19 cellular contexts compared by ENCODE assay signal in the genomic region with DNA sequence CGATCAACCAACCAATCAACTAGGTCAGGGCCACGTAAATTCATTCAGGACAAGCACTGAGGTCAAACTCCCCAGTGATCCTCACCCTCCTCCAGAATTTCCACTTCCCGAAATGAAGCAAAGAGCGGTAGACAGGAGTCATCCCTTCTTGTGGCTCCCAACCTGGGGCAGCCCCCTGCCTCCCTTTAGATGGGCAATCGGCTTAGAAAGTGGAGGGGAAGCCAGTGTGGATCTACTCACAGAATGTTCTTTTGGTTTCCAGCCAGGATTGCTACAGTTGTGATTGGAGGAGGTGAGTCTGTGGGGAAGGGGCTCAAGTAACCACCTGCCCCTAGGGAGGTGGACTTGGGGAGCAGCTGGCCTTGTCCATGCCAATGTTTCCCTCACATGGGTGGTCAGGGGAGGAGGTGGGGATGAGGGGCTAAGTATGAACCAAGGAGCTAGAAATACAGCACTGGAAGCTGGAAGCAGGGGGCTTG. TPM values are rescaled to one million over a fixed set of nuclear protein-coding genes. Genes with fewer than 3 reads are reported as not detected.
DNase-seq lines count a peak whose midpoint lies in the region; ATAC-seq and TF ChIP-seq lines count a peak whose summit lies in the region.
"Had no signal": no experiment of that assay in that cellular context is flagged by ENCODE, and none has a peak within 500 bp of the region (broad histone marks: within the 10 kb centered on the region; RNA-seq: fewer than 3 reads in every experiment).

No MANE protein-coding gene starts in this region.

- peaks cover 0 to 10% (median 4%) of the 10 kb centered on the region in 11 donors for H3K9me3 ChIP-seq in heart right ventricle
- peaks cover 2% of the 10 kb centered on the region for H3K9me3 ChIP-seq in right cardiac atrium (ENCODE audit: control insufficient read depth, low read length)
- peaks cover 0 to 5% (median 1%) of the 10 kb centered on the region in 4 donors for H3K9me3 ChIP-seq in sigmoid colon
- H3K9me3 ChIP-seq in uterus, result no peaks in the 10 kb centered on the region
- H3K9me3 ChIP-seq in neural progenitor cell (ENCODE audit: low read depth), result no peaks in the 10 kb centered on the region

- peaks cover 14 to 48% (median 39%) of the 10 kb centered on the region in 9 donors for H3K4me1 ChIP-seq in heart right ventricle
- H3K4me1 ChIP-seq in right cardiac atrium (ENCODE audit: control insufficient read depth, insufficient read depth, low read length), result peaks cover 15% of the 10 kb centered on the region
- H3K4me1 ChIP-seq in sigmoid colon, result peaks cover 0 to 11% (median 0%) of the 10 kb centered on the region in 4 donors
- no peaks in the 10 kb centered on the region for H3K4me1 ChIP-seq in uterus
- peaks cover 8% of the 10 kb centered on the region for H3K4me1 ChIP-seq in neural progenitor cell

- H3K4me2 ChIP-seq in neural progenitor cell, result no peak overlapping the region
- H3K4me2 ChIP-seq: hepatocyte had no signal

- no peaks in the 10 kb centered on the region for H4K20me1 ChIP-seq in neural progenitor cell (ENCODE audit: low read depth)

- POLR2A ChIA-PET in activated CD8-positive, alpha-beta T cell treated with anti-CD3 and anti-CD28 coated beads for 36 hours (lab: Charles Lee), result interaction anchor here (0.8 kb wide), 1 partner anchor 93 kb away, joined by 3 read pairs; no protein-coding TSS in a partner anchor

- no peaks in the 10 kb centered on the region for H3K9me3 Mint-ChIP-seq in neural progenitor cell
- H3K9me3 Mint-ChIP-seq in activated CD8-positive, alpha-beta T cell treated with anti-CD3 and anti-CD28 coated beads for 36 hours, result peaks cover 3% of the 10 kb centered on the region

- TF ChIP-seq EP300 in sigmoid colon (IDR thresholded peaks at IDR 0.05), result no peak

- no peak overlapping the region for H2AFZ ChIP-seq in neural progenitor cell (replicated peaks)
- H2AFZ ChIP-seq: hepatocyte had no signal

- H3K36me3 Mint-ChIP-seq in neural progenitor cell, result no peaks in the 10 kb centered on the region
- no peaks in the 10 kb centered on the region for H3K36me3 Mint-ChIP-seq in activated CD8-positive, alpha-beta T cell treated with anti-CD3 and anti-CD28 coated beads for 36 hours (ENCODE audit: low read depth)
- H3K36me3 Mint-ChIP-seq: CD8-positive, alpha-beta T cell had no signal

- intact Hi-C loops in heart right ventricle (cut with DNase I) (no loop called here), left ventricle myocardium superior (cut with micrococcal nuclease) (no loop called here), right cardiac atrium (cut with DNase I) (no loop called here), sigmoid colon (cut with DNase I) (no loop called here), uterus (cut with DNase I; ENCODE audit: low total_unique reads) (no loop called here)
- intact Hi-C loops in activated CD8-positive, alpha-beta T cell treated with anti-CD3 and anti-CD28 coated beads for 36 hours (cut with micrococcal nuclease), result no loop called here

- H3K27ac ChIP-seq in heart right ventricle (peak overlapping the region in 9 of 10 donors; percentile 20 to 97 (median 87)), right cardiac atrium (ENCODE audit: low read length) (peak overlapping the region; percentile 77), sigmoid colon (peak overlapping the region; percentile 23 to 77 (median 36)), uterus (peak overlapping the region; percentile 68 to 90), neural progenitor cell (no peak overlapping the region)
- H3K27ac ChIP-seq: brain microvascular endothelial cell, hepatocyte had no signal

- WGBS in heart right ventricle, 2 donors, result 52 to 71% methylated on average over 5 of the region's 5 CpGs
- WGBS in right cardiac atrium, result 64% methylated on average over 5 of the region's 5 CpGs
- WGBS in sigmoid colon, 2 donors, result 80 to 85% methylated on average over 5 of the region's 5 CpGs

- no peak overlapping the region for H3K27ac Mint-ChIP-seq in neural progenitor cell
- no peak overlapping the region for H3K27ac Mint-ChIP-seq in activated CD8-positive, alpha-beta T cell treated with anti-CD3 and anti-CD28 coated beads for 36 hours
- H3K27ac Mint-ChIP-seq: activated naive CD4-positive, alpha-beta T cell treated with anti-CD3 and anti-CD28 coated beads for 36 hours; CD8-positive, alpha-beta T cell; HFFc6; stimulated activated naive B cell treated with anti-CD40 and anti-IgM and Interleukin-4, amounts not matched to agents 10 μg/mL and 1 μg/mL and 100 μg/mL, for 72 hours had no signal

- no peaks in the 10 kb centered on the region for H3K79me2 ChIP-seq in neural progenitor cell (ENCODE audit: low read depth)
- H3K79me2 ChIP-seq: hepatocyte had no signal

- H3K4me3 ChIP-seq in heart right ventricle, result peak overlapping the region in 6 of 10 donors; percentile 3 to 73 (median 66)
- H3K4me3 ChIP-seq in right cardiac atrium (ENCODE audit: low read length), result no peak overlapping the region
- H3K4me3 ChIP-seq in sigmoid colon, result no peak overlapping the region
- no peak overlapping the region for H3K4me3 ChIP-seq in uterus
- no peak overlapping the region for H3K4me3 ChIP-seq in neural progenitor cell
- H3K4me3 ChIP-seq: hepatocyte had no signal

- CTCF ChIA-PET in activated CD8-positive, alpha-beta T cell treated with anti-CD3 and anti-CD28 coated beads for 36 hours (lab: Charles Lee), result interaction anchor here (0.9 to 3.1 kb wide), 3 partner anchors 17 to 27 kb away, joined by 4 to 9 read pairs (median 5); no protein-coding TSS in a partner anchor

- TF ChIP-seq POLR2A in sigmoid colon (IDR thresholded peaks at IDR 0.05), result no peak
- no peak for TF ChIP-seq POLR2A in uterus (IDR thresholded peaks at IDR 0.05)

- H3K27me3 Mint-ChIP-seq in neural progenitor cell (ENCODE audit: insufficient read depth, low read depth), result peaks cover 2% of the 10 kb centered on the region
- no peaks in the 10 kb centered on the region for H3K27me3 Mint-ChIP-seq in activated CD8-positive, alpha-beta T cell treated with anti-CD3 and anti-CD28 coated beads for 36 hours

- no peak overlapping the region for H3K4me3 Mint-ChIP-seq in neural progenitor cell
- no peak overlapping the region for H3K4me3 Mint-ChIP-seq in activated CD8-positive, alpha-beta T cell treated with anti-CD3 and anti-CD28 coated beads for 36 hours
- H3K4me3 Mint-ChIP-seq: activated naive CD4-positive, alpha-beta T cell treated with anti-CD3 and anti-CD28 coated beads for 36 hours; CD8-positive, alpha-beta T cell; HFFc6; stimulated activated naive B cell treated with anti-CD40 and anti-IgM and Interleukin-4, amounts not matched to agents 10 μg/mL and 1 μg/mL and 100 μg/mL, for 72 hours had no signal

- TF ChIP-seq CTCF in heart right ventricle (IDR thresholded peaks at IDR 0.05), result no peak
- no peak for TF ChIP-seq CTCF in sigmoid colon (IDR thresholded peaks at IDR 0.05)
- TF ChIP-seq CTCF in uterus (IDR thresholded peaks at IDR 0.05), result no peak
- no peak for TF ChIP-seq CTCF in neural progenitor cell (IDR thresholded peaks at IDR 0.05)
- no peak for TF ChIP-seq CTCF in activated CD8-positive, alpha-beta T cell treated with anti-CD3 and anti-CD28 coated beads for 36 hours (IDR thresholded peaks at IDR 0.05)

- H3K27me3 ChIP-seq in heart right ventricle (no peaks in the 10 kb centered on the region), right cardiac atrium (ENCODE audit: control insufficient read depth, insufficient read depth) (no peaks in the 10 kb centered on the region), sigmoid colon (no peaks in the 10 kb centered on the region), uterus (no peaks in the 10 kb centered on the region), neural progenitor cell (no peaks in the 10 kb centered on the region)
- H3K27me3 ChIP-seq: dorsolateral prefrontal cortex, hepatocyte had no signal

- no peaks in the 10 kb centered on the region for H3F3A ChIP-seq in neural progenitor cell (ENCODE audit: low read depth)

- H3K36me3 ChIP-seq in heart right ventricle, result peaks cover 0 to 14% (median 0%) of the 10 kb centered on the region in 9 donors
- H3K36me3 ChIP-seq in sigmoid colon, result no peaks in the 10 kb centered on the region
- no peaks in the 10 kb centered on the region for H3K36me3 ChIP-seq in uterus
- no peaks in the 10 kb centered on the region for H3K36me3 ChIP-seq in neural progenitor cell
- H3K36me3 ChIP-seq: brain microvascular endothelial cell had no signal

- no peak overlapping the region for H3K9ac ChIP-seq in neural progenitor cell

- ATAC-seq in heart right ventricle (no peak), left ventricle myocardium superior (no peak), right cardiac atrium (no peak)
- no peak for ATAC-seq in activated CD8-positive, alpha-beta T cell treated with anti-CD3 and anti-CD28 coated beads for 36 hours
- ATAC-seq: CD8-positive, alpha-beta T cell; stimulated activated naive B cell treated with anti-CD40 and anti-IgM and Interleukin-4, amounts not matched to agents 10 μg/mL and 1 μg/mL and 100 μg/mL, for 72 hours had no signal

- peaks cover 18% of the 10 kb centered on the region for H3K4me1 Mint-ChIP-seq in neural progenitor cell
- H3K4me1 Mint-ChIP-seq in activated CD8-positive, alpha-beta T cell treated with anti-CD3 and anti-CD28 coated beads for 36 hours (ENCODE audit: low read depth), result no peaks in the 10 kb centered on the region
- H3K4me1 Mint-ChIP-seq: stimulated activated naive B cell treated with anti-CD40 and anti-IgM and Interleukin-4, amounts not matched to agents 10 μg/mL and 1 μg/mL and 100 μg/mL, for 72 hours had no signal

- DNase-seq in heart right ventricle, result no peak
- no peak for DNase-seq in left ventricle myocardium superior
- DNase-seq in right cardiac atrium, result no peak
- peak; percentile 51 for DNase-seq in sigmoid colon
- DNase-seq in uterus, result no peak
- no peak for DNase-seq in neural progenitor cell (ENCODE audit: low spot score)
- DNase-seq in cortex of kidney (lab: John Stamatoyannopoulos, UW), result no peak
- no peak for DNase-seq in activated CD8-positive, alpha-beta T cell treated with anti-CD3 and anti-CD28 coated beads for 36 hours
- DNase-seq: activated CD4-positive, alpha-beta T cell treated with anti-CD3 and anti-CD28 coated beads for 48 hours; activated naive CD4-positive, alpha-beta T cell treated with anti-CD3 and anti-CD28 coated beads for 36 hours; brain microvascular endothelial cell; CD8-positive, alpha-beta T cell; HFFc6; NCI-H1092 treated with DMSO at 0.1 percent for 48 hours; NCI-H2107; NCI-H748 treated with DMSO at 0.1 percent for 48 hours; stimulated activated naive B cell treated with anti-CD40 and anti-IgM and Interleukin-4, amounts not matched to agents 10 μg/mL and 1 μg/mL and 100 μg/mL, for 72 hours had no signal

RNA-seq across cellular contexts. Expression of gene IFI27, which starts 4.1 kb away (rescaled TPM):
- total RNA-seq in heart right ventricle, result 100 to 1,000 TPM in 8 of 10 donors, 10 to 100 TPM in 2; 76.5 to 473 (median 148) TPM
- polyA plus RNA-seq in heart right ventricle, result 100 to 1,000 TPM; 719 to 721 TPM
- 151 TPM for total RNA-seq in left ventricle myocardium superior
- total RNA-seq in right cardiac atrium, result 100 to 1,000 TPM in 2 of 4 donors, 10 to 100 TPM in 2; 70.0 to 289 (median 127) TPM
- polyA plus RNA-seq in right cardiac atrium, result 298 TPM
- total RNA-seq in sigmoid colon, result 100 to 1,000 TPM in 2 of 4 donors, 10 to 100 TPM in 2; 25.2 to 183 (median 98.3) TPM
- 1,000 to 10,000 TPM; 1,595 to 3,562 (median 2,792) TPM for polyA plus RNA-seq in sigmoid colon
- 100 to 1,000 TPM in 2 of 4 donors, 10 to 100 TPM in 1, 1 to 10 TPM in 1; 5.6 to 390 (median 196) TPM for total RNA-seq in uterus
- 0.69 and 2.5 TPM in 2 replicates for total RNA-seq in neural progenitor cell (ENCODE audit: low replicate concordance)
- total RNA-seq in activated CD8-positive, alpha-beta T cell treated with anti-CD3 and anti-CD28 coated beads for 36 hours, result 1 to 10 TPM in 1 of 2 experiments, under 1 TPM in 1; 0.86 to 4.1 TPM

RNA-seq across cellular contexts. Expression of gene IFI27L2, which starts 14.8 kb away (rescaled TPM):
- total RNA-seq in heart right ventricle, result 10 to 100 TPM; 41.5 to 92.9 (median 63.2) TPM
- 100 to 1,000 TPM in 1 of 2 donors, 10 to 100 TPM in 1; 83.3 to 122 TPM for polyA plus RNA-seq in heart right ventricle
- 41.1 TPM for total RNA-seq in left ventricle myocardium superior
- 10 to 100 TPM; 63.3 to 88.4 (median 65.5) TPM for total RNA-seq in right cardiac atrium
- 104 TPM for polyA plus RNA-seq in right cardiac atrium
- 100 to 1,000 TPM in 2 of 4 donors, 10 to 100 TPM in 2; 47.9 to 145 (median 91.7) TPM for total RNA-seq in sigmoid colon
- polyA plus RNA-seq in sigmoid colon, result 100 to 1,000 TPM in 1 of 3 donors, 10 to 100 TPM in 2; 63.1 to 126 (median 84.7) TPM
- total RNA-seq in uterus, result 100 to 1,000 TPM in 1 of 4 donors, 10 to 100 TPM in 3; 14.3 to 111 (median 45.0) TPM
- 24.7 and 73.7 TPM in 2 replicates for total RNA-seq in neural progenitor cell (ENCODE audit: low replicate concordance)
- total RNA-seq in activated CD8-positive, alpha-beta T cell treated with anti-CD3 and anti-CD28 coated beads for 36 hours, result 10 to 100 TPM; 43.0 to 44.5 TPM

RNA-seq across cellular contexts. Expression of gene IFI27L1, which starts 33.5 kb away (rescaled TPM):
- total RNA-seq in heart right ventricle, result 10 to 100 TPM in 9 of 10 donors, 1 to 10 TPM in 1; 7.7 to 23.9 (median 16.2) TPM
- 10 to 100 TPM; 28.8 to 47.4 TPM for polyA plus RNA-seq in heart right ventricle
- 9.7 TPM for total RNA-seq in left ventricle myocardium superior
- total RNA-seq in right cardiac atrium, result 10 to 100 TPM; 12.7 to 23.1 (median 15.1) TPM
- 37.9 TPM for polyA plus RNA-seq in right cardiac atrium
- total RNA-seq in sigmoid colon, result 1 to 10 TPM; 6.7 to 8.6 (median 7.7) TPM
- polyA plus RNA-seq in sigmoid colon, result 10 to 100 TPM; 25.1 to 49.5 (median 30.6) TPM
- 10 to 100 TPM in 2 of 4 donors, 1 to 10 TPM in 2; 7.1 to 32.8 (median 14.3) TPM for total RNA-seq in uterus
- 10.8 and 19.9 TPM in 2 replicates for total RNA-seq in neural progenitor cell (ENCODE audit: low replicate concordance)
- 10 to 100 TPM; 21.9 to 23.3 TPM for total RNA-seq in activated CD8-positive, alpha-beta T cell treated with anti-CD3 and anti-CD28 coated beads for 36 hours

RNA-seq across cellular contexts. Expression of gene DDX24, which starts 33.6 kb away (rescaled TPM):
- total RNA-seq in heart right ventricle (100 to 1,000 TPM; 190 to 269 (median 240) TPM), left ventricle myocardium superior (198 TPM), right cardiac atrium (100 to 1,000 TPM; 227 to 268 (median 261) TPM), sigmoid colon (100 to 1,000 TPM; 109 to 147 (median 133) TPM), uterus (100 to 1,000 TPM in 3 of 4 donors, 10 to 100 TPM in 1; 55.6 to 223 (median 116) TPM), neural progenitor cell (ENCODE audit: low replicate concordance) (113 and 153 TPM in 2 replicates)
- polyA plus RNA-seq in heart right ventricle (100 to 1,000 TPM in 1 of 2 donors, 10 to 100 TPM in 1; 94.1 to 160 TPM), right cardiac atrium (138 TPM), sigmoid colon (10 to 100 TPM; 42.5 to 63.5 (median 43.2) TPM)
- total RNA-seq in activated CD8-positive, alpha-beta T cell treated with anti-CD3 and anti-CD28 coated beads for 36 hours, result 100 to 1,000 TPM; 272 to 275 TPM

RNA-seq across cellular contexts. Expression of gene PPP4R4, which starts 59.5 kb away (rescaled TPM):
- total RNA-seq in heart right ventricle, result under 1 TPM in 5 of 10 donors, not detected in 5; 0.13 to 0.46 (median 0.31) TPM
- under 1 TPM; 0.22 to 0.94 TPM for polyA plus RNA-seq in heart right ventricle
- total RNA-seq in left ventricle myocardium superior, result 0.30 TPM
- under 1 TPM; 0.41 to 0.74 (median 0.48) TPM for total RNA-seq in right cardiac atrium
- polyA plus RNA-seq in right cardiac atrium, result 0.27 TPM
- total RNA-seq in sigmoid colon, result 1 to 10 TPM in 1 of 4 donors, under 1 TPM in 3; 0.27 to 3.0 (median 0.69) TPM
- polyA plus RNA-seq in sigmoid colon, result under 1 TPM in 2 of 3 donors, not detected in 1; 0.07 to 0.60 TPM
- total RNA-seq in uterus, result 1 to 10 TPM in 3 of 4 donors, under 1 TPM in 1; 0.59 to 4.1 (median 2.0) TPM
- 25.5 and 27.8 TPM in 2 replicates for total RNA-seq in neural progenitor cell (ENCODE audit: low replicate concordance)
- total RNA-seq in activated CD8-positive, alpha-beta T cell treated with anti-CD3 and anti-CD28 coated beads for 36 hours, result 1 to 10 TPM in 1 of 2 experiments, under 1 TPM in 1; 0.63 to 1.2 TPM
- total RNA-seq: CD8-positive, alpha-beta T cell had no signal

Comparison
In these comparisons a context has a peak if more than half of its experiments do, and no peak if none do; other contexts are left out.
1. H3K4me3 ChIP-seq: peak in heart right ventricle (6 of 10); none in right cardiac atrium (single experiment), sigmoid colon (0 of 4), uterus (0 of 2) and neural progenitor cell (single experiment).